ENCODE assay signal across 23 cellular contexts in genomic region chr2:159938375-159938774, GRCh38.
"Had no signal": no experiment of that assay in that cellular context is flagged by ENCODE, and none has a peak within 500 bp of the region (broad histone marks: within the 10 kb centered on the region; RNA-seq: fewer than 3 reads in every experiment).

No MANE protein-coding gene starts in this region.

- H3K36me3 Mint-ChIP-seq: brain, naive B cell had no signal

- H3K27me3 Mint-ChIP-seq: activated CD4-positive, alpha-beta T cell treated with anti-CD3 and anti-CD28 coated beads, Interleukin-2, amount 10 ng/mL, durations not matched to agents 7 days and 5 days; naive B cell had no signal

- DNase-seq: activated CD4-positive, alpha-beta T cell treated with anti-CD3 and anti-CD28 coated beads, Interleukin-2, amount 10 ng/mL, durations not matched to agents 7 days and 5 days; activated CD4-positive, CD25-positive, alpha-beta regulatory T cell treated with anti-CD3 and anti-CD28 coated beads, Interleukin-2, amount 50 U/mL, for 72 hours; activated CD8-positive, alpha-beta T cell treated with anti-CD3 and anti-CD28 coated beads, Interleukin-2, amount 10 ng/mL, durations not matched to agents 7 days and 5 days; aorta; central memory CD4-positive, alpha-beta T cell; dermis blood vessel endothelial cell; effector CD8-positive, alpha-beta T cell; erythroblast; foreskin fibroblast; hypothalamus; lower lobe of right lung; naive B cell; stimulated activated CD4-positive, alpha-beta T cell treated with anti-CD3 and anti-CD28 coated beads, Interleukin-4, amount 100 ng/mL, for 4 hours; substantia nigra; tibial artery had no signal

- H3K27ac Mint-ChIP-seq: activated CD4-positive, alpha-beta T cell treated with anti-CD3 and anti-CD28 coated beads, Interleukin-2, amount 10 ng/mL, durations not matched to agents 7 days and 5 days; activated CD8-positive, alpha-beta T cell treated with anti-CD3 and anti-CD28 coated beads, Interleukin-2, amount 10 ng/mL, durations not matched to agents 7 days and 5 days; activated naive CD4-positive, alpha-beta T cell treated with anti-CD3 and anti-CD28 coated beads, Interleukin-2, amount 50 U/mL, for 72 hours; activated T-helper 17 cell treated with anti-CD3 and anti-CD28 coated beads, Interleukin-2, amount 50 U/mL, for 72 hours; brain; stimulated activated naive CD8-positive, alpha-beta T cell treated with anti-CD3 and anti-CD28 coated beads, Interleukin-15, Interleukin-2, amounts not matched to agents 100 ng/mL and 50 ng/mL, for 24 hours had no signal

- H3K27me3 ChIP-seq: ovary, tibial artery had no signal

- H3K4me1 Mint-ChIP-seq: activated CD4-positive, alpha-beta T cell treated with anti-CD3 and anti-CD28 coated beads, Interleukin-2, amount 10 ng/mL, durations not matched to agents 7 days and 5 days; activated T-helper 17 cell treated with anti-CD3 and anti-CD28 coated beads, Interleukin-2, amount 50 U/mL, for 72 hours; brain; neural crest cell had no signal

- H3K9me3 Mint-ChIP-seq: activated T-helper 17 cell treated with anti-CD3 and anti-CD28 coated beads, Interleukin-2, amount 50 U/mL, for 72 hours; brain; naive B cell; stimulated activated naive CD8-positive, alpha-beta T cell treated with anti-CD3 and anti-CD28 coated beads, Interleukin-15, Interleukin-2, amounts not matched to agents 100 ng/mL and 50 ng/mL, for 24 hours had no signal

- H3K27ac ChIP-seq: lower lobe of right lung, ovary, prostate gland, tibial artery, VCaP had no signal

- H3K36me3 ChIP-seq: lower lobe of right lung, ovary, prostate gland had no signal

- H3K4me3 ChIP-seq: lower lobe of right lung, ovary, prostate gland, tibial artery had no signal

- H3K4me1 ChIP-seq: prostate gland had no signal

- H3K4me3 Mint-ChIP-seq: activated CD4-positive, alpha-beta T cell treated with anti-CD3 and anti-CD28 coated beads, Interleukin-2, amount 10 ng/mL, durations not matched to agents 7 days and 5 days; activated CD8-positive, alpha-beta T cell treated with anti-CD3 and anti-CD28 coated beads, Interleukin-2, amount 10 ng/mL, durations not matched to agents 7 days and 5 days; activated T-helper 17 cell treated with anti-CD3 and anti-CD28 coated beads, Interleukin-2, amount 50 U/mL, for 72 hours; brain; naive B cell; neural crest cell; stimulated activated naive CD8-positive, alpha-beta T cell treated with anti-CD3 and anti-CD28 coated beads, Interleukin-15, Interleukin-2, amounts not matched to agents 100 ng/mL and 50 ng/mL, for 24 hours had no signal

- ATAC-seq: activated CD8-positive, alpha-beta T cell treated with anti-CD3 and anti-CD28 coated beads, Interleukin-2, amount 10 ng/mL, durations not matched to agents 7 days and 5 days; activated naive CD4-positive, alpha-beta T cell treated with anti-CD3 and anti-CD28 coated beads, Interleukin-2, amount 50 U/mL, for 72 hours; activated T-helper 17 cell treated with anti-CD3 and anti-CD28 coated beads, Interleukin-2, amount 50 U/mL, for 72 hours; lower lobe of right lung had no signal

- H3K9me3 ChIP-seq: lower lobe of right lung, ovary, prostate gland, tibial artery had no signal
